9 cellular contexts compared by ENCODE assay signal in the genomic region with DNA sequence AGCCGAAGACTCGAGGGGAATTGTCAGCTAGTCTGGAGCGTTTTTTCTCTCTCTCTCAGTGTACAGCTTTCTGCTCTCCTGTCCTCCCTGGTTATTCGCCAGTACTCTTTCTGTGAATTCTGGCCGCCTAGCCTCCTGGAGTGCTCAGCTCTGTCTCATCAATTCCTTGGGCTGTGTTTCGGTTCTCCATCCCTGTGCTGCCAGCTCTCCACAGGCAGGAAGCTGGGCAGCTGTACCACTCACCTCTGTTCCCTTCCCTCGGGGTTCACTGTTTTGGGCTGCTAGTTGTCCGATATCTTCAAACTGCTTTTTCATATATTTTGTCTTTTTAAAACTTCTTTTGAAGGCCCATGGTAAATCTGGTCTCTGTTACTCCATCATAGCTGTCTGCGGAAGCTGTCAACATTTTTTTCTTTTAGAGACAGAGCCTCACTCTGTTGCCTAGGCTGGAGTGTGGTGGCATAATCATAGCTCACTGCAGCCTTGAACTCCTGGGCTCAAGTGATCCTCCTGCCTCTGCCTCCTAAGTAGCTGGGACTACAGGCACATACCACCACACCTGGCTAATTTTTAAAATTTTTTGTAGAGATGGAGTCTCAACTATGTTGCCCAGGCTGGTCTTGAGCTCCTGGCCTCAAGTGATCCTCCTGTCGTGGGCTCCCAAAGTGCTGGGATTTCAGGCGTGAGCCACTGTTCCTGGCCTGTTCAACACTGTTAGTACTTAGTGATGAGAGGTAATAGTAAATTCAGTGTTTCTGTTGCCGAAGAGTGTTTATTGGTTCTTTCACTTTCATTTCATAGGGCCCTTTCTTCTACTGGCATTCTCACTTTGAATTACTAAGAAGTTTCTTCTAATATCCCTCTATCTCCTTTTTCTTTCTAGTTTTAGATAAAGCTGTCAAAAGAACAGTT. TPM values are rescaled to one million over a fixed set of nuclear protein-coding genes. Genes with fewer than 3 reads are reported as not detected.
DNase-seq lines count a peak whose midpoint lies in the region; ATAC-seq and TF ChIP-seq lines count a peak whose summit lies in the region.
"Had no signal": no experiment of that assay in that cellular context is flagged by ENCODE, and none has a peak within 500 bp of the region (broad histone marks: within the 10 kb centered on the region; RNA-seq: fewer than 3 reads in every experiment).

No MANE protein-coding gene starts in this region.

- H3K4me1 ChIP-seq in osteoblast (ENCODE audit: insufficient read depth, low read length) (no peaks in the 10 kb centered on the region), gastroesophageal sphincter (peaks cover 0 to 20% (median 0%) of the 10 kb centered on the region in 3 donors)

- H3K79me2 ChIP-seq in osteoblast (ENCODE audit: insufficient read depth, low read length), result peaks cover 4% of the 10 kb centered on the region

- CTCF ChIA-PET in activated CD4-positive, alpha-beta memory T cell treated with anti-CD3 and anti-CD28 coated beads for 36 hours (lab: Charles Lee), result interaction anchor here (0.6 to 3.1 kb wide), 5 partner anchors 13 to 200 kb away, joined by 3 to 25 read pairs (median 4); partner anchors contain the start of gene ZCCHC4

- POLR2A ChIA-PET in activated CD4-positive, alpha-beta memory T cell treated with anti-CD3 and anti-CD28 coated beads for 36 hours (lab: Charles Lee), result interaction anchor here (0.6 to 2.1 kb wide), 4 partner anchors 10 to 171 kb away, joined by 3 to 11 read pairs (median 4); partner anchors contain the start of gene ZCCHC4

- H3K27ac ChIP-seq in osteoblast (ENCODE audit: low read depth, low read length), result peak overlapping the region; percentile 41
- H3K27ac ChIP-seq in WERI-Rb-1, result no peak overlapping the region
- H3K27ac ChIP-seq in gastroesophageal sphincter, result no peak overlapping the region

- intact Hi-C loops in activated CD4-positive, alpha-beta memory T cell treated with anti-CD3 and anti-CD28 coated beads for 36 hours (cut with micrococcal nuclease), result loop anchor here (1.0 to 2.0 kb wide), 4 partner anchors 10 to 98 kb away; partner anchors contain the start of genes ANAPC4 and ZCCHC4
- intact Hi-C loops in left ventricle myocardium superior (cut with micrococcal nuclease), result no loop called here

- no peak for DNase-seq in activated CD4-positive, alpha-beta memory T cell treated with anti-CD3 and anti-CD28 coated beads for 36 hours
- no peak for DNase-seq in osteoblast (ENCODE audit: insufficient read length, low spot score, missing footprints)
- DNase-seq in germinal center (ENCODE audit: low spot score), result no peak
- DNase-seq in WERI-Rb-1, result no peak
- no peak for DNase-seq in left ventricle myocardium superior
- DNase-seq: T-helper 9 cell had no signal

- 32 to 72% methylated on average over 11 to 12 of the region's 12 CpGs for WGBS in gastroesophageal sphincter (ENCODE audit: low coverage in 1 of 2), 2 donors

- TF ChIP-seq EP300 in gastroesophageal sphincter (IDR thresholded peaks at IDR 0.05), result no peak

- ATAC-seq in GM18870 (IDR thresholded peaks at IDR 0.05; ENCODE audit: unreplicated experiment) (peak; percentile 88), HG02623 (IDR thresholded peaks at IDR 0.05; ENCODE audit: unreplicated experiment) (peak; percentile 73), gastroesophageal sphincter (no peak), left ventricle myocardium superior (no peak)

- TF ChIP-seq CTCF in osteoblast (IDR thresholded peaks at IDR 0.05; ENCODE audit: extremely low read depth, low read depth, low read length) (no peak), WERI-Rb-1 (IDR thresholded peaks at IDR 0.05; ENCODE audit: low read depth, low read length) (no peak), gastroesophageal sphincter (IDR thresholded peaks at IDR 0.05) (no peak)

- H3K36me3 ChIP-seq in osteoblast (ENCODE audit: insufficient read depth, low read length) (peaks cover 6% of the 10 kb centered on the region), WERI-Rb-1 (no peaks in the 10 kb centered on the region), gastroesophageal sphincter (peaks cover 0 to 26% of the 10 kb centered on the region in 2 donors)

- no peaks in the 10 kb centered on the region for H3K27me3 Mint-ChIP-seq in activated CD4-positive, alpha-beta memory T cell treated with anti-CD3 and anti-CD28 coated beads for 36 hours

- no peaks in the 10 kb centered on the region for H4K20me1 ChIP-seq in osteoblast (ENCODE audit: insufficient read depth, low read length)

- H3K4me3 ChIP-seq in osteoblast (ENCODE audit: insufficient read depth, low read length), result no peak overlapping the region
- no peak overlapping the region for H3K4me3 ChIP-seq in WERI-Rb-1 (ENCODE audit: low read depth, low read length)
- peak overlapping the region in 1 of 2 donors; percentile 20 for H3K4me3 ChIP-seq in gastroesophageal sphincter

- no peaks in the 10 kb centered on the region for H3K9me3 Mint-ChIP-seq in activated CD4-positive, alpha-beta memory T cell treated with anti-CD3 and anti-CD28 coated beads for 36 hours

- H3K27ac Mint-ChIP-seq in activated CD4-positive, alpha-beta memory T cell treated with anti-CD3 and anti-CD28 coated beads for 36 hours, result peak overlapping the region; percentile 86

- no peak for TF ChIP-seq POLR2A in gastroesophageal sphincter (IDR thresholded peaks at IDR 0.05)

- peak overlapping the region; percentile 75 for H3K4me3 Mint-ChIP-seq in activated CD4-positive, alpha-beta memory T cell treated with anti-CD3 and anti-CD28 coated beads for 36 hours

- H3K4me2 ChIP-seq in osteoblast (ENCODE audit: insufficient read depth, low read length), result peak overlapping the region; percentile 56

- H3K27me3 ChIP-seq in osteoblast (ENCODE audit: insufficient read depth, low read length), result no peaks in the 10 kb centered on the region
- no peaks in the 10 kb centered on the region for H3K27me3 ChIP-seq in WERI-Rb-1 (ENCODE audit: insufficient read depth, low read depth, severe bottlenecking)
- H3K27me3 ChIP-seq in gastroesophageal sphincter, result no peaks in the 10 kb centered on the region

- no peaks in the 10 kb centered on the region for H3K9me3 ChIP-seq in osteoblast (ENCODE audit: low read depth, low read length)
- no peaks in the 10 kb centered on the region for H3K9me3 ChIP-seq in WERI-Rb-1 (ENCODE audit: severe bottlenecking)
- no peaks in the 10 kb centered on the region for H3K9me3 ChIP-seq in gastroesophageal sphincter

- H3K4me1 Mint-ChIP-seq in activated CD4-positive, alpha-beta memory T cell treated with anti-CD3 and anti-CD28 coated beads for 36 hours (ENCODE audit: low read depth), result peaks cover 14% of the 10 kb centered on the region

- H2AFZ ChIP-seq in osteoblast (ENCODE audit: low read length), result peak overlapping the region; percentile 9

- no peaks in the 10 kb centered on the region for H3K36me3 Mint-ChIP-seq in activated CD4-positive, alpha-beta memory T cell treated with anti-CD3 and anti-CD28 coated beads for 36 hours

RNA-seq across cellular contexts. Expression of gene ZCCHC4, which starts 18.6 kb away (rescaled TPM):
- 10 to 100 TPM; 10.6 to 11.5 TPM for total RNA-seq in activated CD4-positive, alpha-beta memory T cell treated with anti-CD3 and anti-CD28 coated beads for 36 hours
- 13.0 and 13.4 TPM in 2 replicates for total RNA-seq in osteoblast
- 10 to 100 TPM in 3 of 4 donors, 1 to 10 TPM in 1; 9.5 to 15.3 (median 11.5) TPM for total RNA-seq in gastroesophageal sphincter
- total RNA-seq in left ventricle myocardium superior, result 9.8 TPM

RNA-seq across cellular contexts. Expression of gene ANAPC4, which starts 45.9 kb away (rescaled TPM):
- total RNA-seq in activated CD4-positive, alpha-beta memory T cell treated with anti-CD3 and anti-CD28 coated beads for 36 hours, result 10 to 100 TPM; 26.1 to 31.5 TPM
- total RNA-seq in osteoblast (28.2 and 31.8 TPM in 2 replicates), gastroesophageal sphincter (10 to 100 TPM; 14.7 to 39.7 (median 20.5) TPM), left ventricle myocardium superior (11.4 TPM)

Comparison
In these comparisons a context has a peak if more than half of its experiments do, and no peak if none do; other contexts are left out.
1. ATAC-seq: peak in GM18870 (single experiment) and HG02623 (single experiment); none in gastroesophageal sphincter (single experiment) and left ventricle myocardium superior (single experiment).